In genomic region chrX:133746593-133746992, GRCh38 we compare ENCODE assay signal across 14 cellular contexts.
"Had no signal": no experiment of that assay in that cellular context is flagged by ENCODE, and none has a peak within 500 bp of the region (broad histone marks: within the 10 kb centered on the region; RNA-seq: fewer than 3 reads in every experiment).

No MANE protein-coding gene starts in this region.

- H3K9me3 ChIP-seq: adrenal gland, heart right ventricle, sigmoid colon, spleen, suprapubic skin had no signal

- DNase-seq: activated CD4-positive, CD25-positive, alpha-beta regulatory T cell treated with anti-CD3 and anti-CD28 coated beads, Interleukin-2, amount 50 U/mL, for 72 hours; activated naive CD4-positive, alpha-beta T cell treated with Interleukin-2 at 50 U/mL for 16 hours; activated T-cell treated with anti-CD3 and anti-CD28 coated beads for 4 hours; adrenal gland; endodermal cell; heart right ventricle; left colon; nephron progenitor cell; sigmoid colon; spleen; T1000 had no signal

- H3K27ac ChIP-seq: adrenal gland, heart right ventricle, sigmoid colon, spleen, suprapubic skin had no signal

- ATAC-seq: activated T-helper 17 cell treated with anti-CD3 and anti-CD28 coated beads, Interleukin-2, amount 50 U/mL, for 72 hours; left colon had no signal

- H3K36me3 ChIP-seq: adrenal gland, heart right ventricle, sigmoid colon, spleen, suprapubic skin had no signal

- H3K27me3 ChIP-seq: sigmoid colon, suprapubic skin had no signal

- H3K4me3 ChIP-seq: adrenal gland, heart right ventricle, lung, sigmoid colon, spleen, suprapubic skin had no signal

- H3K4me1 ChIP-seq: adrenal gland, heart right ventricle, sigmoid colon, spleen, suprapubic skin had no signal
